ENCODE assay signal across 28 cellular contexts in the genomic region with DNA sequence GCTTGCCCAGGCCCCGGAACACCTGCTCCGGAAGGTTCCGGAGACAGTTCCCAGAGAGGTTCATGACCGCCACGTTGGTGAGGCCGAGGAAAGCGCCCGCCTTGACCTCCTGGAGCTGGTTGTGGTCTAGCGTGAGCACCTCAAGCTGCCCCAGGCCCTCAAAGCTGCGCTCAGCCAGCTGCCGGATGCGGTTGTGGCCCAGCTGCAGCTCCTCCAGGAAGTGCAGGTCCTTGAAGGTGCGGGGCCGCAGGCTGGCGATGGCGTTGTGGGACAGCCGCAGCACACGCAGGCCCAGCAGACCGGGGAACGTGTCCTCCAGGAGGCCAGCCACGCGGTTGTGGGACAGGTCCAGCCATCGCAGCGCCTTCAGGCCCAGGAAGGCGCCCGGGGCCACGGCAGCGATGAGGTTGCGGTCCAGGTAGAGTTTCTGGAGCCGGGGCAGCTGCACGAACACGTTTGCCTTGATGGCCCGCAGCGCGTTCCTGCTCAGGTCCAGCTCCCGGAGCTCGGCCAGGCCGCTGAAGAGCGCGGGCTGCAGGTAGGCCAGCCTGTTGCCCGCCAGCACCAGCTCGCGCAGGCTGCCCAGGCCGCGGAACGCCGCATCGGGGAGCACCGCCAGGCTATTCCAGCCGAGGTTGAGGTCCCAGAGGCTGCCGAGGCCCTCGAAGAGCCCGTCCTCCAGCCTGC. TPM values are rescaled to one million over a fixed set of nuclear protein-coding genes. Genes with fewer than 3 reads are reported as not detected.
DNase-seq lines count a peak whose midpoint lies in the region; ATAC-seq and TF ChIP-seq lines count a peak whose summit lies in the region.
"Had no signal": no experiment of that assay in that cellular context is flagged by ENCODE, and none has a peak within 500 bp of the region (broad histone marks: within the 10 kb centered on the region; RNA-seq: fewer than 3 reads in every experiment).

No MANE protein-coding gene starts in this region.

- peaks cover 10 to 25% of the 10 kb centered on the region in 2 donors for H3K36me3 Mint-ChIP-seq in stimulated activated naive B cell treated with anti-CD40 and anti-IgM and Interleukin-4, amounts not matched to agents 10 μg/mL and 1 μg/mL and 100 μg/mL, for 72 hours

- H3K27ac Mint-ChIP-seq in stimulated activated naive B cell treated with anti-CD40 and anti-IgM and Interleukin-4, amounts not matched to agents 10 μg/mL and 1 μg/mL and 100 μg/mL, for 72 hours = no peak overlapping the region
- H3K27ac Mint-ChIP-seq: activated CD4-positive, alpha-beta T cell treated with anti-CD3 and anti-CD28 coated beads for 36 hours; activated naive CD8-positive, alpha-beta T cell treated with anti-CD3 and anti-CD28 coated beads, Interleukin-2, amount 50 U/mL, for 24 hours; stimulated activated effector memory CD8-positive, alpha-beta T cell treated with anti-CD3 and anti-CD28 coated beads, Interleukin-12 subunit alpha, Interleukin-12 subunit beta, amount 100 ng/mL, for 72 hours; T-helper 2 cell treated with Interferon-gamma antibody and Interleukin-4, amounts not matched to agents 5 μg/mL and 100 μg/mL, for 36 hours had no signal

- no peak for TF ChIP-seq EP300 in sigmoid colon (IDR thresholded peaks at IDR 0.05)

- H3K4me3 ChIP-seq in right atrium auricular region (no peak overlapping the region), Peyer's patch (no peak overlapping the region), sigmoid colon (no peak overlapping the region)
- H3K4me3 ChIP-seq: esophagus muscularis mucosa, GM12878 had no signal

- H3K27me3 Mint-ChIP-seq in stimulated activated naive B cell treated with anti-CD40 and anti-IgM and Interleukin-4, amounts not matched to agents 10 μg/mL and 1 μg/mL and 100 μg/mL, for 72 hours = no peaks in the 10 kb centered on the region
- H3K27me3 Mint-ChIP-seq: activated CD4-positive, alpha-beta T cell treated with anti-CD3 and anti-CD28 coated beads for 36 hours; activated naive CD8-positive, alpha-beta T cell treated with anti-CD3 and anti-CD28 coated beads, Interleukin-2, amount 50 U/mL, for 24 hours; CD8-positive, alpha-beta memory T cell had no signal

- no peaks in the 10 kb centered on the region for H3K27me3 ChIP-seq in right atrium auricular region
- H3K27me3 ChIP-seq in Peyer's patch = no peaks in the 10 kb centered on the region
- H3K27me3 ChIP-seq in sigmoid colon = no peaks in the 10 kb centered on the region
- H3K27me3 ChIP-seq: esophagus muscularis mucosa had no signal

- no peak overlapping the region for H3K27ac ChIP-seq in right atrium auricular region
- no peak overlapping the region for H3K27ac ChIP-seq in Peyer's patch
- H3K27ac ChIP-seq in sigmoid colon = no peak overlapping the region
- H3K27ac ChIP-seq: esophagus muscularis mucosa had no signal

- DNase-seq in left cardiac atrium (peak; percentile 20), right atrium auricular region (ENCODE audit: low spot score) (no peak), Peyer's patch (peak in 2 of 3 donors; percentile 43 to 46), left lobe of liver (ENCODE audit: low spot score) (peak; percentile 48), sigmoid colon (peak; percentile 57), hippocampal formation (lab: John Stamatoyannopoulos, UW) (no peak)
- no peak for DNase-seq in stimulated activated naive CD4-positive, alpha-beta T cell (lab: John Stamatoyannopoulos, UW)
- DNase-seq in stimulated activated naive B cell treated with anti-CD40 and anti-IgM and Interleukin-4, amounts not matched to agents 10 μg/mL and 1 μg/mL and 100 μg/mL, for 72 hours = no peak
- DNase-seq: activated CD4-positive, alpha-beta T cell treated with anti-CD3 and anti-CD28 coated beads for 36 hours; activated naive CD8-positive, alpha-beta T cell treated with anti-CD3 and anti-CD28 coated beads, Interleukin-2, amount 50 U/mL, for 24 hours; CD8-positive, alpha-beta memory T cell; cortex of kidney; foreskin fibroblast; head of caudate nucleus; Karpas-422; kidney glomerular epithelial cell; mammary epithelial cell; NCI-H2029; NCI-H526 treated with DMSO at 0.1 percent for 48 hours; NK-92 treated with Interleukin-12 subunit alpha and Interleukin-12 subunit beta, amount 100 ng/mL, for 24 hours; PC-3; SHP77; trophoblast cell had no signal

- H3K36me3 ChIP-seq in right atrium auricular region = peaks cover 23% of the 10 kb centered on the region
- peaks cover 0 to 40% (median 0%) of the 10 kb centered on the region in 3 donors for H3K36me3 ChIP-seq in Peyer's patch
- peaks cover 0 to 51% (median 30%) of the 10 kb centered on the region in 4 donors for H3K36me3 ChIP-seq in sigmoid colon

- no peaks in the 10 kb centered on the region for H3K4me1 ChIP-seq in right atrium auricular region
- H3K4me1 ChIP-seq in Peyer's patch = no peaks in the 10 kb centered on the region
- no peaks in the 10 kb centered on the region for H3K4me1 ChIP-seq in sigmoid colon

- H3K9me3 ChIP-seq in right atrium auricular region = no peaks in the 10 kb centered on the region
- no peaks in the 10 kb centered on the region for H3K9me3 ChIP-seq in Peyer's patch
- H3K9me3 ChIP-seq in sigmoid colon = no peaks in the 10 kb centered on the region
- H3K9me3 ChIP-seq: esophagus muscularis mucosa had no signal

- WGBS in sigmoid colon, 2 donors = 96% methylated on average over 53 of the region's 53 CpGs

- TF ChIP-seq CTCF in right atrium auricular region (IDR thresholded peaks at IDR 0.05) (no peak), Peyer's patch (IDR thresholded peaks at IDR 0.05) (no peak), sigmoid colon (IDR thresholded peaks at IDR 0.05) (no peak)

- ATAC-seq in left cardiac atrium (no peak), left lobe of liver (no peak)
- ATAC-seq in stimulated activated naive B cell treated with anti-CD40 and anti-IgM and Interleukin-4, amounts not matched to agents 10 μg/mL and 1 μg/mL and 100 μg/mL, for 72 hours (replicated peaks) = no peak
- ATAC-seq: activated CD4-positive, alpha-beta T cell treated with anti-CD3 and anti-CD28 coated beads for 36 hours; activated naive CD8-positive, alpha-beta T cell treated with anti-CD3 and anti-CD28 coated beads, Interleukin-2, amount 50 U/mL, for 24 hours; GM12878; PC-3; sciatic nerve; stimulated activated effector memory CD8-positive, alpha-beta T cell treated with anti-CD3 and anti-CD28 coated beads, Interleukin-12 subunit alpha, Interleukin-12 subunit beta, amount 100 ng/mL, for 72 hours had no signal

- H3K4me3 Mint-ChIP-seq in stimulated activated naive B cell treated with anti-CD40 and anti-IgM and Interleukin-4, amounts not matched to agents 10 μg/mL and 1 μg/mL and 100 μg/mL, for 72 hours = no peak overlapping the region
- H3K4me3 Mint-ChIP-seq: activated CD4-positive, alpha-beta T cell treated with anti-CD3 and anti-CD28 coated beads for 36 hours; activated naive CD8-positive, alpha-beta T cell treated with anti-CD3 and anti-CD28 coated beads, Interleukin-2, amount 50 U/mL, for 24 hours; CD8-positive, alpha-beta memory T cell; stimulated activated effector memory CD8-positive, alpha-beta T cell treated with anti-CD3 and anti-CD28 coated beads, Interleukin-12 subunit alpha, Interleukin-12 subunit beta, amount 100 ng/mL, for 72 hours; T-helper 2 cell treated with Interferon-gamma antibody and Interleukin-4, amounts not matched to agents 5 μg/mL and 100 μg/mL, for 36 hours had no signal

- intact Hi-C loops in left cardiac atrium (cut with DNase I) = no loop called here
- intact Hi-C loops in sigmoid colon (cut with DNase I) = no loop called here

- no peaks in the 10 kb centered on the region for H3K9me3 Mint-ChIP-seq in stimulated activated naive B cell treated with anti-CD40 and anti-IgM and Interleukin-4, amounts not matched to agents 10 μg/mL and 1 μg/mL and 100 μg/mL, for 72 hours
- H3K9me3 Mint-ChIP-seq: activated naive CD8-positive, alpha-beta T cell treated with anti-CD3 and anti-CD28 coated beads, Interleukin-2, amount 50 U/mL, for 24 hours; CD8-positive, alpha-beta memory T cell; stimulated activated effector memory CD8-positive, alpha-beta T cell treated with anti-CD3 and anti-CD28 coated beads, Interleukin-12 subunit alpha, Interleukin-12 subunit beta, amount 100 ng/mL, for 72 hours; T-helper 2 cell treated with Interferon-gamma antibody and Interleukin-4, amounts not matched to agents 5 μg/mL and 100 μg/mL, for 36 hours had no signal

- TF ChIP-seq POLR2A in Peyer's patch (IDR thresholded peaks at IDR 0.05) (no peak), sigmoid colon (IDR thresholded peaks at IDR 0.05) (no peak)

- H3K4me1 Mint-ChIP-seq in stimulated activated naive B cell treated with anti-CD40 and anti-IgM and Interleukin-4, amounts not matched to agents 10 μg/mL and 1 μg/mL and 100 μg/mL, for 72 hours = peaks cover 2 to 5% of the 10 kb centered on the region in 2 donors
- H3K4me1 Mint-ChIP-seq: activated CD4-positive, alpha-beta T cell treated with anti-CD3 and anti-CD28 coated beads for 36 hours; activated naive CD8-positive, alpha-beta T cell treated with anti-CD3 and anti-CD28 coated beads, Interleukin-2, amount 50 U/mL, for 24 hours had no signal

RNA-seq across cellular contexts. Expression of a gene that starts 2.1 kb away (rescaled TPM):
- total RNA-seq in left cardiac atrium = not detected
- total RNA-seq in right atrium auricular region = not detected
- under 1 TPM in 1 of 4 donors, not detected in 3; 0.35 TPM for total RNA-seq in Peyer's patch
- total RNA-seq in left lobe of liver = 93.9 TPM
- total RNA-seq in sigmoid colon = 1 to 10 TPM; 1.1 to 2.2 (median 1.5) TPM
- polyA plus RNA-seq in sigmoid colon = 1 to 10 TPM in 2 of 3 donors, under 1 TPM in 1; 0.46 to 2.0 (median 1.2) TPM
- total RNA-seq: activated CD4-positive, alpha-beta T cell treated with anti-CD3 and anti-CD28 coated beads for 36 hours; CD8-positive, alpha-beta memory T cell; mammary epithelial cell; PC-3 had no signal
- polyA plus RNA-seq: CD8-positive, alpha-beta memory T cell; mammary epithelial cell had no signal

RNA-seq across cellular contexts. Expression of a gene that starts 8.6 kb away (rescaled TPM):
- total RNA-seq in left cardiac atrium (10 to 100 TPM; 32.5 to 33.6 TPM), right atrium auricular region (10 to 100 TPM; 70.3 to 77.9 TPM), Peyer's patch (10 to 100 TPM; 47.1 to 99.9 (median 59.3) TPM), left lobe of liver (37.9 TPM), sigmoid colon (100 to 1,000 TPM in 2 of 4 donors, 10 to 100 TPM in 2; 77.8 to 170 (median 98.1) TPM)
- polyA plus RNA-seq in sigmoid colon = 10 to 100 TPM; 53.5 to 69.1 (median 56.6) TPM

RNA-seq across cellular contexts. Expression of a gene that starts 9.0 kb away (rescaled TPM):
- total RNA-seq in left cardiac atrium (10 to 100 TPM; 25.9 to 27.7 TPM), right atrium auricular region (10 to 100 TPM; 41.9 to 49.0 TPM), Peyer's patch (100 to 1,000 TPM in 2 of 4 donors, 10 to 100 TPM in 2; 76.4 to 148 (median 102) TPM), left lobe of liver (49.1 TPM), sigmoid colon (10 to 100 TPM; 61.4 to 98.4 (median 78.9) TPM)
- 10 to 100 TPM; 34.4 to 59.5 (median 40.2) TPM for polyA plus RNA-seq in sigmoid colon

RNA-seq across cellular contexts. Expression of a gene that starts 18.5 kb away (rescaled TPM):
- total RNA-seq in left cardiac atrium = 10 to 100 TPM; 57.0 to 69.2 TPM
- total RNA-seq in right atrium auricular region = 10 to 100 TPM; 58.8 to 77.9 TPM
- 100 to 1,000 TPM in 1 of 4 donors, 10 to 100 TPM in 3; 67.6 to 114 (median 82.3) TPM for total RNA-seq in Peyer's patch
- 61.4 TPM for total RNA-seq in left lobe of liver
- 100 to 1,000 TPM in 1 of 4 donors, 10 to 100 TPM in 3; 61.5 to 104 (median 71.1) TPM for total RNA-seq in sigmoid colon
- 100 to 1,000 TPM; 114 to 198 (median 129) TPM for polyA plus RNA-seq in sigmoid colon

RNA-seq across cellular contexts. Expression of a gene that starts 18.8 kb away (rescaled TPM):
- total RNA-seq in left cardiac atrium = 10 to 100 TPM in 1 of 2 donors, 1 to 10 TPM in 1; 6.9 to 11.9 TPM
- total RNA-seq in right atrium auricular region = 1 to 10 TPM; 3.5 to 5.0 TPM
- 10 to 100 TPM; 54.6 to 99.9 (median 67.0) TPM for total RNA-seq in Peyer's patch
- total RNA-seq in left lobe of liver = 6.8 TPM
- total RNA-seq in sigmoid colon = 10 to 100 TPM in 1 of 4 donors, 1 to 10 TPM in 3; 4.3 to 10.5 (median 7.2) TPM
- polyA plus RNA-seq in sigmoid colon = 10 to 100 TPM in 1 of 3 donors, 1 to 10 TPM in 2; 1.8 to 17.1 (median 2.5) TPM

Comparison
In these comparisons a context has a peak if more than half of its experiments do, and no peak if none do; other contexts are left out.
1. DNase-seq: peak in left cardiac atrium (single experiment), Peyer's patch (2 of 3), left lobe of liver (single experiment) and sigmoid colon (single experiment); none in right atrium auricular region (single experiment), stimulated activated naive CD4-positive, alpha-beta T cell (0 of 6), hippocampal formation (0 of 2) and stimulated activated naive B cell treated with anti-CD40 and anti-IgM and Interleukin-4, amounts not matched to agents 10 μg/mL and 1 μg/mL and 100 μg/mL, for 72 hours (single experiment).
2. RNA of a gene that starts 2.1 kb away (total RNA-seq): 93.9 TPM in left lobe of liver (single experiment); 1.1 to 2.2 TPM in sigmoid colon, 0.35 TPM in Peyer's patch, not detected in right atrium auricular region and not detected in left cardiac atrium; every median in the first group is over 10 times any median in the second.